20 cellular contexts compared by ENCODE assay signal in genomic region chr6:135820340-135820739, GRCh38.
"Had no signal": no experiment of that assay in that cellular context is flagged by ENCODE, and none has a peak within 500 bp of the region (broad histone marks: within the 10 kb centered on the region; RNA-seq: fewer than 3 reads in every experiment).

No MANE protein-coding gene starts in this region.

- H3K9me3 Mint-ChIP-seq: activated T-cell treated with anti-CD3 and anti-CD28 coated beads, Interleukin-2, amount 50 U/mL, for 72 hours; natural killer cell had no signal

- H3K27me3 ChIP-seq: esophagus squamous epithelium, gastrocnemius medialis, ovary, transverse colon had no signal

- H3K36me3 ChIP-seq: esophagus squamous epithelium, gastrocnemius medialis, ovary, transverse colon had no signal

- H3K27ac ChIP-seq: epithelial cell of prostate, esophagus squamous epithelium, gastrocnemius medialis, ovary, transverse colon had no signal

- DNase-seq: activated CD4-positive, alpha-beta T cell treated with anti-CD3 and anti-CD28 coated beads for 36 hours; activated CD4-positive, CD25-positive, alpha-beta regulatory T cell; activated naive CD4-positive, alpha-beta T cell treated with Interleukin-2 at 50 U/mL for 16 hours; activated T-cell treated with anti-CD3 and anti-CD28 coated beads for 4 hours; activated T-cell treated with anti-CD3 and anti-CD28 coated beads, Interleukin-2, amount 50 U/mL, for 72 hours; anterior cingulate cortex; effector CD8-positive, alpha-beta T cell; esophagus squamous epithelium; head of caudate nucleus; kidney glomerular epithelial cell; natural killer cell; ovary; retina; stimulated activated CD4-positive, alpha-beta T cell treated with anti-CD3 and anti-CD28 coated beads, Interleukin-2, amount 100 ng/mL, for 48 hours; stimulated activated naive CD4-positive, alpha-beta T cell treated with Interleukin-2 at 50 U/mL for 16 hours; transverse colon had no signal

- H3K4me1 Mint-ChIP-seq: activated CD4-positive, alpha-beta T cell treated with anti-CD3 and anti-CD28 coated beads for 36 hours; natural killer cell had no signal

- H3K36me3 Mint-ChIP-seq: activated naive CD8-positive, alpha-beta T cell; natural killer cell had no signal

- H3K27ac Mint-ChIP-seq: activated CD4-positive, alpha-beta T cell treated with anti-CD3 and anti-CD28 coated beads for 36 hours; activated naive CD8-positive, alpha-beta T cell; activated T-cell treated with anti-CD3 and anti-CD28 coated beads, Interleukin-2, amount 50 U/mL, for 72 hours; natural killer cell; progenitor cell of endocrine pancreas had no signal

- H3K4me3 ChIP-seq: esophagus squamous epithelium, gastrocnemius medialis, ovary, transverse colon had no signal

- H3K4me3 Mint-ChIP-seq: activated CD4-positive, alpha-beta T cell treated with anti-CD3 and anti-CD28 coated beads for 36 hours; activated naive CD8-positive, alpha-beta T cell; activated T-cell treated with anti-CD3 and anti-CD28 coated beads, Interleukin-2, amount 50 U/mL, for 72 hours; natural killer cell had no signal

- H3K4me1 ChIP-seq: esophagus squamous epithelium, gastrocnemius medialis, transverse colon had no signal

- H3K9me3 ChIP-seq: esophagus squamous epithelium, gastrocnemius medialis, ovary, transverse colon had no signal

- ATAC-seq: activated CD4-positive, alpha-beta T cell treated with anti-CD3 and anti-CD28 coated beads for 36 hours; activated T-cell treated with anti-CD3 and anti-CD28 coated beads, Interleukin-2, amount 50 U/mL, for 72 hours; gastrocnemius medialis; natural killer cell had no signal

- H3K27me3 Mint-ChIP-seq: activated CD4-positive, alpha-beta T cell treated with anti-CD3 and anti-CD28 coated beads for 36 hours; activated naive CD8-positive, alpha-beta T cell; progenitor cell of endocrine pancreas had no signal
